14 cellular contexts compared by ENCODE assay signal in genomic region chr17:40351185-40352043, GRCh38. TPM values are rescaled to one million over a fixed set of nuclear protein-coding genes. Genes with fewer than 3 reads are reported as not detected.
A peak's percentile ranks its signal among the peaks of the same experiment; 100 is the strongest.
DNase-seq lines count a peak whose midpoint lies in the region; ATAC-seq, FAIRE-seq and TF ChIP-seq lines count a peak whose summit lies in the region.
"Had no signal": no experiment of that assay in that cellular context is flagged by ENCODE, and none has a peak within 500 bp of the region (broad histone marks: within the 10 kb centered on the region; RNA-seq: fewer than 3 reads in every experiment).

No MANE protein-coding gene starts in this region.

- H3K4me3 Mint-ChIP-seq in T-helper 17 cell: peak overlapping the region; percentile 25
- H3K4me3 Mint-ChIP-seq: activated naive CD8-positive, alpha-beta T cell treated with anti-CD3 and anti-CD28 coated beads for 36 hours; immature natural killer cell had no signal

- CTCF ChIA-PET in A549 (lab: Yijun Ruan, JAX): interaction anchor here (0.5 to 40.3 kb wide), 17 partner anchors 8 to 212 kb away, joined by 3 to 2395 read pairs (median 4); partner anchors contain the start of genes CDC6, GJD3, RARA and TOP2A

- H3K4me1 Mint-ChIP-seq in T-helper 17 cell: peaks cover 27% of the 10 kb centered on the region

- WGBS in A549 (ENCODE audit: missing lambda C conversion rate): 86% methylated on average over 27 of the region's 31 CpGs
- WGBS in mesodermal cell (ENCODE audit: insufficient coverage in 2 of 2), 2 experiments: 70 to 71% methylated on average over 19 to 25 of the region's 31 CpGs

- TF ChIP-seq CTCF in A549 (IDR thresholded peaks at IDR 0.05) (no peak), GM13977 (IDR thresholded peaks at IDR 0.05; ENCODE audit: extremely low read depth, insufficient read depth, missing control alignments) (no peak)

- ATAC-seq in A549 (no peak), T-helper 17 cell (no peak), HG03159 (IDR thresholded peaks at IDR 0.05; ENCODE audit: unreplicated experiment) (no peak)
- ATAC-seq: sciatic nerve had no signal

- POLR2A ChIA-PET in A549 (lab: Yijun Ruan, JAX): interaction anchor here (1.1 to 1.3 kb wide), 2 partner anchors 34 to 48 kb away, joined by 4 to 5 read pairs; no protein-coding TSS in a partner anchor

- FAIRE-seq in A549 (lab: Jason Lieb, UNC): no peak
- FAIRE-seq: endothelial cell of umbilical vein had no signal

- H3K4me2 ChIP-seq in A549: peak overlapping the region; percentile 43; the same call in 1 of the 3 replicates

- no peak overlapping the region for H3K4me3 ChIP-seq in A549
- H3K4me3 ChIP-seq in mesodermal cell (ENCODE audit: extremely low read depth, insufficient read depth, low read length, poor library complexity, severe bottlenecking): no peak overlapping the region

- no peak for TF ChIP-seq EP300 in A549 (IDR thresholded peaks at IDR 0.05)

- no peak for TF ChIP-seq RAD21 in A549 (conservative IDR thresholded peaks at IDR 0.05 in 1 of 2, IDR thresholded peaks at IDR 0.05 in 1 of 2)

- H3K27ac ChIP-seq in A549 (peak overlapping the region; percentile 29 to 76; a peak in 4 of 6 replicates), mesodermal cell (ENCODE audit: low read depth, low read length, severe bottlenecking) (peak overlapping the region; percentile 97)

- in situ Hi-C loops in GM13977 (cut with MboI; ENCODE audit: low pct_unique_long_range_greater_than_20kb, low sequenced_read_pairs, unreplicated experiment): loop anchor here (5.0 to 10.0 kb wide), 2 partner anchors 49 to 147 kb away; no protein-coding TSS in a partner anchor

- no peak for DNase-seq in A549 (ENCODE audit: low read depth in 1 of 2, low spot score in 1 of 2)
- peak; percentile 79 for DNase-seq in NCI-H1092 (lab: John Stamatoyannopoulos, UW)
- no peak for DNase-seq in T-helper 17 cell
- no peak for DNase-seq in NOMO-1 (lab: John Stamatoyannopoulos, UW; ENCODE audit: unreplicated experiment in 2 of 2)
- DNase-seq in NCI-H187 treated with DMSO at 0.1 percent for 48 hours (lab: John Stamatoyannopoulos, UW): no peak
- DNase-seq in GM13977 (ENCODE audit: low spot score): no peak
- DNase-seq: activated CD4-positive, alpha-beta T cell treated with anti-CD3 and anti-CD28 coated beads, Interleukin-2, amount 50 U/mL, for 1 hour; activated naive CD8-positive, alpha-beta T cell treated with anti-CD3 and anti-CD28 coated beads for 36 hours; Calu3; immature natural killer cell had no signal

- H3K4me1 ChIP-seq in A549 (peaks cover 85% of the 10 kb centered on the region), mesodermal cell (ENCODE audit: control insufficient read depth, insufficient read depth, low read length, poor library complexity, severe bottlenecking) (peaks cover 56% of the 10 kb centered on the region)

- no peaks in the 10 kb centered on the region for H3K9me3 ChIP-seq in A549
- no peaks in the 10 kb centered on the region for H3K9me3 ChIP-seq in T-helper 17 cell (ENCODE audit: control insufficient read depth, low read length, poor library complexity, severe bottlenecking)
- H3K9me3 ChIP-seq in mesodermal cell (ENCODE audit: control insufficient read depth, low read length): no peaks in the 10 kb centered on the region

- peaks cover 64% of the 10 kb centered on the region for H3K36me3 ChIP-seq in mesodermal cell (ENCODE audit: control insufficient read depth, insufficient read depth, low read length)

- TF ChIP-seq POLR2A in A549 (IDR thresholded peaks at IDR 0.05; ENCODE audit: low read length): no peak

- H3K36me3 Mint-ChIP-seq in T-helper 17 cell (ENCODE audit: low read depth): peaks cover 3% of the 10 kb centered on the region

- no peak overlapping the region for H3K27ac Mint-ChIP-seq in T-helper 17 cell
- H3K27ac Mint-ChIP-seq: activated naive CD8-positive, alpha-beta T cell treated with anti-CD3 and anti-CD28 coated beads for 36 hours had no signal

- no peaks in the 10 kb centered on the region for H3K27me3 Mint-ChIP-seq in T-helper 17 cell
- H3K27me3 Mint-ChIP-seq: activated naive CD8-positive, alpha-beta T cell treated with anti-CD3 and anti-CD28 coated beads for 36 hours had no signal

TF ChIP-seq in A549, 52 proteins besides CTCF, POLR2A, EP300 and RAD21:
- TF ChIP-seq NR3C1 (IDR thresholded peaks at IDR 0.05): no peak
- TF ChIP-seq CBX2 (IDR thresholded peaks at IDR 0.05; ENCODE audit: borderline replicate concordance, low read depth): no peak
- TF ChIP-seq KDM1A (IDR thresholded peaks at IDR 0.05; ENCODE audit: low read depth): no peak
- TF ChIP-seq GATA3 (IDR thresholded peaks at IDR 0.05; ENCODE audit: borderline replicate concordance): no peak
- no peak for TF ChIP-seq ZNF302 (CRISPR knock-in tag; IDR thresholded peaks at IDR 0.05)
- no peak for TF ChIP-seq E2F6 (IDR thresholded peaks at IDR 0.05; ENCODE audit: borderline replicate concordance, low read depth)
- TF ChIP-seq HOXA7 (CRISPR knock-in tag; IDR thresholded peaks at IDR 0.05): no peak
- no peak for TF ChIP-seq SREBF2 (IDR thresholded peaks at IDR 0.05)
- TF ChIP-seq PBX3 (IDR thresholded peaks at IDR 0.05): no peak
- no peak for TF ChIP-seq RCOR1 (IDR thresholded peaks at IDR 0.05; ENCODE audit: low read depth, low read length)
- no peak for TF ChIP-seq BHLHE40 (IDR thresholded peaks at IDR 0.05; ENCODE audit: low read depth, low read length)
- no peak for TF ChIP-seq MAZ (IDR thresholded peaks at IDR 0.05; ENCODE audit: borderline replicate concordance, low read depth, low read length)
- no peak for TF ChIP-seq FOXS1 (CRISPR knock-in tag; IDR thresholded peaks at IDR 0.05)
- TF ChIP-seq JUNB (IDR thresholded peaks at IDR 0.05): no peak
- TF ChIP-seq NFE2L2 (conservative IDR thresholded peaks at IDR 0.05; ENCODE audit: low read length): no peak
- no peak for TF ChIP-seq CEBPB (IDR thresholded peaks at IDR 0.05)
- no peak for TF ChIP-seq EHMT2 (IDR thresholded peaks at IDR 0.05; ENCODE audit: low read depth)
- TF ChIP-seq HEYL (CRISPR knock-in tag; IDR thresholded peaks at IDR 0.05): no peak
- no peak for TF ChIP-seq HDAC2 (IDR thresholded peaks at IDR 0.05)

RNA-seq across cellular contexts. Expression of gene GJD3, which starts 13.1 kb away (rescaled TPM):
- polyA plus RNA-seq in A549 (2011; rRNA removed) (0.09 TPM in 1 of 2 replicates, not detected in the other), A549 (2017; fragmentation: RNase III; extraction: RNeasy Plus Mini Kit Qiagen cat#74134 plus additional on column Dnase treatment) (0.40 to 1.2 TPM (median 0.70 TPM) in 3 replicates)
- 0.21 and 0.41 TPM in 2 replicates for polyA plus RNA-seq in A549 (2012; cell fraction: cytosol; rRNA removed)
- 0.36 and 0.82 TPM in 2 replicates for polyA plus RNA-seq in A549 (2012; cell fraction: nucleus; rRNA removed)
- polyA minus RNA-seq in A549 (2011; rRNA and poly(A)+ RNA removed): not detected in 2 replicates
- total RNA-seq in T-helper 17 cell: not detected
- 0.37 TPM for polyA plus RNA-seq in mesodermal cell (2013, experiment 1 of 2)
- polyA plus RNA-seq in mesodermal cell (2013, experiment 2 of 2): not detected
- total RNA-seq: activated naive CD8-positive, alpha-beta T cell treated with anti-CD3 and anti-CD28 coated beads for 36 hours; sciatic nerve had no signal

RNA-seq across cellular contexts. Expression of gene RARA, which starts 42.4 kb away (rescaled TPM):
- polyA plus RNA-seq in A549 (2011; rRNA removed): 8.6 and 9.9 TPM in 2 replicates
- 6.5 and 11.0 TPM in 2 replicates for polyA plus RNA-seq in A549 (2012; cell fraction: cytosol; rRNA removed)
- 17.6 and 21.1 TPM in 2 replicates for polyA plus RNA-seq in A549 (2012; cell fraction: nucleus; rRNA removed)
- polyA plus RNA-seq in A549 (2017; fragmentation: RNase III; extraction: RNeasy Plus Mini Kit Qiagen cat#74134 plus additional on column Dnase treatment): 17.2 to 18.5 TPM (median 17.9 TPM) in 3 replicates
- polyA minus RNA-seq in A549 (2011; rRNA and poly(A)+ RNA removed): 11.6 and 12.9 TPM in 2 replicates
- total RNA-seq in T-helper 17 cell: 100 to 1,000 TPM in 1 of 2 donors, 10 to 100 TPM in 1; 97.0 to 106 TPM
- polyA plus RNA-seq in mesodermal cell (2013, experiment 1 of 2): 40.2 TPM
- polyA plus RNA-seq in mesodermal cell (2013, experiment 2 of 2): 31.4 TPM
